ENCODE assay signal across 1 cellular context in the genomic region with DNA sequence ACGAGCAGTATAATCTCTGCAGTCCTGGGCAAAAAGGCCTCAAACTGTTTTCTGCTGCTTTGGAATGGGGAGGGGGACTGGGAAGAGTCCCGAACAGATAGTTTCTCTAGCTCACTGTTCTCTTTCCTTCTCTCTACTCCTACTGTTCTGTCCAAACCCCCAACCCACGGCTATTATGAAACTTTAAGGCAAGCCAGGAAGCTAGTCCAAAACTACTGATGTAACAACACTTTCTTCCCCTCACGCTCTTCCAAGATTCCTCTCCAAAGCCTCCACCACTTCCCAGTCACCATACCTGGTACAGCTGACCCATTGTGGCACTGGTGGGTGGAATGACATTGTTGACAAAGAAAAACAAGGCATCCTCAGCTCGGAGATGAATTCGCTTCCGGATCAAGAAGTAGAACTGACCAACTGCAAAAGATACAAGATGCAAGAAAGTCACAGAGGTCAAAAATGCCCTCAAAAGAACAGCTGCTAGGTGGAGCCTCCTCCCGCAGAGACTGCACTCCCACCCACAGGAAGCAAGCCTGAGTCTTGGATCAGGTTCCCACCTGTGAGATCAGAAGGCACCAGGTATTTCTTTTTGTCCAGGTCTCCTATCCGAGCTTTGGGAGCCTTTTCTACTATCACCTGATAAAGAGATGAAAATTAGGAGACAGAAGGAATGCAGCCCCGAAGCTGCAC.
A peak's percentile ranks its signal among the peaks of the same experiment; 100 is the strongest.
TF ChIP-seq lines count a peak whose summit lies in the region.

No MANE protein-coding gene starts in this region.

TF ChIP-seq in HepG2, 621 proteins besides CTCF, POLR2A, EP300 and RAD21:
- TF ChIP-seq SRSF1 (optimal IDR thresholded peaks at IDR 0.05; ENCODE audit: low read depth, low read length), result no peak
- TF ChIP-seq ZNF264 (CRISPR knock-in tag; IDR thresholded peaks at IDR 0.05), result 0 out of 2 replicates have a peak, but pooled peaks have one; percentile 21
- no peak for TF ChIP-seq JUN (CRISPR knock-in tag; IDR thresholded peaks at IDR 0.05)
- TF ChIP-seq RXRA (CRISPR knock-in tag; IDR thresholded peaks at IDR 0.05), result no peak
- no peak for TF ChIP-seq NBN (conservative IDR thresholded peaks at IDR 0.05)
- TF ChIP-seq GABPA (IDR thresholded peaks at IDR 0.05; ENCODE audit: low read depth, low read length), result no peak
- peak; percentile 48; the same call in 1 of the 2 replicates for TF ChIP-seq GABPA (CRISPR knock-in tag; IDR thresholded peaks at IDR 0.05; ENCODE audit: low read depth)
- TF ChIP-seq MIXL1 (CRISPR knock-in tag; IDR thresholded peaks at IDR 0.05), result no peak
- TF ChIP-seq SIN3A (IDR thresholded peaks at IDR 0.05; ENCODE audit: borderline replicate concordance, low read depth, low read length), result 0 out of 2 replicates have a peak, but pooled peaks have one; percentile 11
